In the genomic region with DNA sequence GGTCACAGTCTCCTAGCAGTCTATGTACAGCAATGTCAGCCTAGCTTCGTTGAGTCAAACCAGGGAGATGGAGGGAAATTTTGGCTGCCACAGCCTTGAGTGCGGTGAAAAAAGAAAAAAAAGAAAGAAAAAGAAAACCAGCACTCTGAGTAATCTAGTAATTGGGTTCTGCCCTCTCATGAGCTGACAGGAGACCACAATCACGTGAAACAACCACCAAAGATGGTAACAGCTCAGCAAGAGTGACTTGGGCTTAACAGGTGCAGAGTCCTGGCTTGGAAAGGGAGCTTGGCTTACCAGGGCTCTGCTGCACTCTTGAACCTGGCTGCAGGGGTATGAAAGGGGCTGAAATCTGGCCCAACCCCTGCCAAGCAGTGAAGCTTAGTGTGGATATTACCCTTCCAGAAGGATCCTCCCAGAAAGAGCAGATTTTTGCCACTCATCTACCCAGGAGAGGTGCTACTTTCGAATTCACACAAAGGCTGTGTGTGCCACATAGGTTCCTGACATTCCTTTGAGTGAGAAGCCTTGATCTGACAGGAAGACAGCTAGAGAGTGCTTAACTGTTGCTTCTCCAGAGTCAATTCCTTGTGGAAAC, we compare ENCODE assay signal across 9 cellular contexts.
DNase-seq lines count a peak whose midpoint lies in the region; ATAC-seq, FAIRE-seq and TF ChIP-seq lines count a peak whose summit lies in the region.
"Had no signal": no experiment of that assay in that cellular context is flagged by ENCODE, and none has a peak within 500 bp of the region (broad histone marks: within the 10 kb centered on the region; RNA-seq: fewer than 3 reads in every experiment).

No MANE protein-coding gene starts in this region.

- no peaks in the 10 kb centered on the region for H3K9me3 ChIP-seq in stomach

- H3K27ac ChIP-seq in stomach: no peak overlapping the region

- intact Hi-C loops in stomach (cut with DNase I; ENCODE audit: low total_unique reads): loop anchor here (10.0 kb wide), 1 partner anchor 116 kb away; no protein-coding TSS in a partner anchor

- DNase-seq in GM12891 (ENCODE audit: insufficient read length, low spot score) (peak; percentile 43), T follicular helper cell (ENCODE audit: low read depth) (peak; percentile 58), astrocyte of the spinal cord (ENCODE audit: low read depth, low spot score) (peak; percentile 48), GDM1 (lab: John Stamatoyannopoulos, UW) (no peak), NCI-H526 (lab: John Stamatoyannopoulos, UW) (no peak), stomach (no peak)
- DNase-seq in stimulated activated CD8-positive, alpha-beta memory T cell treated with anti-CD3 and anti-CD28 coated beads, Interleukin-15, amount 100 ng/mL, for 1 hour (ENCODE audit: low read depth): peak; percentile 37

- H3K4me3 ChIP-seq in astrocyte of the spinal cord (ENCODE audit: low read depth, low read length) (no peak overlapping the region), stomach (no peak overlapping the region)

- no peak; the same call in 1 of the 2 replicates for TF ChIP-seq POLR2A in GM12891 (IDR thresholded peaks at IDR 0.05; ENCODE audit: low read depth, low read length)
- TF ChIP-seq POLR2A in stomach (IDR thresholded peaks at IDR 0.05): no peak

- TF ChIP-seq EP300 in stomach (IDR thresholded peaks at IDR 0.05): no peak

- H3K27me3 ChIP-seq in stomach: no peaks in the 10 kb centered on the region

- no peaks in the 10 kb centered on the region for H3K36me3 ChIP-seq in stomach

- in situ Hi-C loops in astrocyte of the spinal cord (cut with HindIII; ENCODE audit: low sequenced_read_pairs): loop anchor here (25.0 kb wide), 1 partner anchor 352 kb away; the partner anchor contains the start of gene KLF3

- peaks cover 0 to 10% (median 4%) of the 10 kb centered on the region in 4 donors for H3K4me1 ChIP-seq in stomach

- peak; percentile 91 for ATAC-seq in HG02588 (IDR thresholded peaks at IDR 0.05; ENCODE audit: unreplicated experiment)

- WGBS in stomach, 5 donors: 63 to 79% (median 76%) methylated on average over 4 of the region's 4 CpGs

- peak; percentile 95 for FAIRE-seq in GM12891 (lab: Jason Lieb, UNC)
- FAIRE-seq: endometrium had no signal

- TF ChIP-seq CTCF in astrocyte of the spinal cord (IDR thresholded peaks at IDR 0.05; ENCODE audit: low read depth, low read length) (no peak), stomach (IDR thresholded peaks at IDR 0.05) (no peak)

TF ChIP-seq in GM12891, 5 proteins besides CTCF, POLR2A, EP300 and RAD21:
- 0 out of 2 replicates have a peak, but pooled peaks have one; percentile 22 for TF ChIP-seq SPI1 (IDR thresholded peaks at IDR 0.05; ENCODE audit: low read depth, low read length)
- peak; percentile 43 for TF ChIP-seq PAX5 (IDR thresholded peaks at IDR 0.05; ENCODE audit: insufficient read depth, low read length, severe bottlenecking)
- TF ChIP-seq POU2F2 (IDR thresholded peaks at IDR 0.05; ENCODE audit: low read depth, low read length): peak; percentile 91
- no peak for TF ChIP-seq TAF1 (IDR thresholded peaks at IDR 0.05; ENCODE audit: low read depth, low read length)
- 0 out of 2 replicates have a peak, but pooled peaks have one; percentile 44 for TF ChIP-seq POLR2AphosphoS5 (IDR thresholded peaks at IDR 0.05; ENCODE audit: low read depth, low read length)

Comparison
In these comparisons a context has a peak if more than half of its experiments do, and no peak if none do; other contexts are left out.
1. DNase-seq: peak in GM12891 (single experiment), T follicular helper cell (single experiment), astrocyte of the spinal cord (single experiment) and stimulated activated CD8-positive, alpha-beta memory T cell treated with anti-CD3 and anti-CD28 coated beads, Interleukin-15, amount 100 ng/mL, for 1 hour (single experiment); none in GDM1 (single experiment), NCI-H526 (0 of 2) and stomach (single experiment).